26 cellular contexts compared by ENCODE assay signal in genomic region chr6:166927942-166928643, GRCh38. TPM values are rescaled to one million over a fixed set of nuclear protein-coding genes. Genes with fewer than 3 reads are reported as not detected.
DNase-seq lines count a peak whose midpoint lies in the region; ATAC-seq and TF ChIP-seq lines count a peak whose summit lies in the region.
"Had no signal": no experiment of that assay in that cellular context is flagged by ENCODE, and none has a peak within 500 bp of the region (broad histone marks: within the 10 kb centered on the region; RNA-seq: fewer than 3 reads in every experiment).

No MANE protein-coding gene starts in this region.

- no TSS peak for BruUV-seq in PC-9 (replicated peaks; lab: Mats Ljungman, UMichigan)

- H3K9me2 ChIP-seq in SK-N-SH: no peaks in the 10 kb centered on the region
- H3K9me2 ChIP-seq in PC-9 (ENCODE audit: insufficient read depth): no peaks in the 10 kb centered on the region

- H3K9me3 Mint-ChIP-seq in naive thymus-derived CD4-positive, alpha-beta T cell: peaks cover 0 to 1% (median 0%) of the 10 kb centered on the region in 11 donors
- H3K9me3 Mint-ChIP-seq: neural progenitor cell had no signal

- H3K4me3 Mint-ChIP-seq in naive thymus-derived CD4-positive, alpha-beta T cell: no peak overlapping the region
- H3K4me3 Mint-ChIP-seq: neural progenitor cell had no signal

- H3K27me3 ChIP-seq in SK-N-SH (ENCODE audit: insufficient read depth) (no peaks in the 10 kb centered on the region), right atrium auricular region (no peaks in the 10 kb centered on the region), PC-9 (ENCODE audit: insufficient read depth, low read depth) (no peaks in the 10 kb centered on the region)
- no peaks in the 10 kb centered on the region for H3K27me3 ChIP-seq in naive thymus-derived CD4-positive, alpha-beta T cell (ENCODE audit: control insufficient read depth in 2 of 2, insufficient read depth in 2 of 2, low read length in 2 of 2)
- H3K27me3 ChIP-seq: neural progenitor cell, uterus had no signal

- H3K4me2 ChIP-seq in SK-N-SH: no peak overlapping the region
- no peak overlapping the region for H3K4me2 ChIP-seq in PC-9
- H3K4me2 ChIP-seq: neural progenitor cell had no signal

- H3F3A ChIP-seq in SK-N-SH (replicated peaks; ENCODE audit: insufficient read depth) (no peaks in the 10 kb centered on the region), PC-9 (ENCODE audit: insufficient read depth, low read depth) (peaks cover 6% of the 10 kb centered on the region; the same call in 1 of the 2 replicates)

- H3K4me1 ChIP-seq in SK-N-SH (ENCODE audit: control insufficient read depth in 1 of 2, insufficient read depth in 2 of 2, low read depth in 1 of 2, low read length in 1 of 2) (peaks cover 0 to 30% of the 10 kb centered on the region in 2 experiments; a peak in 1 of 4 replicates), right atrium auricular region (no peaks in the 10 kb centered on the region), PC-9 (replicated peaks; ENCODE audit: insufficient read depth) (no peaks in the 10 kb centered on the region)
- H3K4me1 ChIP-seq in naive thymus-derived CD4-positive, alpha-beta T cell (ENCODE audit: control insufficient read depth in 2 of 2, insufficient read depth in 2 of 2, low read length in 2 of 2): no peaks in the 10 kb centered on the region
- H3K4me1 ChIP-seq: lower lobe of right lung, prostate gland, uterus had no signal

- CTCF ChIA-PET in SK-N-SH (lab: Yijun Ruan, JAX) (interaction anchor here (1.2 to 2.4 kb wide), 3 partner anchors 9 to 61 kb away, joined by 3 to 9 read pairs (median 8); no protein-coding TSS in a partner anchor), PC-9 (lab: Charles Lee) (interaction anchor here (0.6 kb wide), 1 partner anchor 26 kb away, joined by 4 read pairs; no protein-coding TSS in a partner anchor)
- CTCF ChIA-PET in naive thymus-derived CD4-positive, alpha-beta T cell (lab: Charles Lee): interaction anchor here (1.2 to 1.7 kb wide), 2 partner anchors 42 to 61 kb away, joined by 3 to 8 read pairs; no protein-coding TSS in a partner anchor

- H4K20me1 ChIP-seq in SK-N-SH (ENCODE audit: insufficient read depth) (no peaks in the 10 kb centered on the region), PC-9 (ENCODE audit: insufficient read depth) (no peaks in the 10 kb centered on the region)

- no peak for TF ChIP-seq EP300 in SK-N-SH (IDR thresholded peaks at IDR 0.05; ENCODE audit: borderline replicate concordance in 1 of 2, low read depth in 1 of 2, low read length in 1 of 2)

- H3K27ac Mint-ChIP-seq in naive thymus-derived CD4-positive, alpha-beta T cell: peak overlapping the region in 6 of 9 donors; percentile 11 to 84 (median 65)

- TF ChIP-seq RAD21 in SK-N-SH (IDR thresholded peaks at IDR 0.05; ENCODE audit: low read length): no peak

- intact Hi-C loops in left cardiac atrium (cut with DNase I) (no loop called here), PC-9 (cut with micrococcal nuclease; ENCODE audit: unreplicated experiment) (no loop called here)
- intact Hi-C loops in naive thymus-derived CD4-positive, alpha-beta T cell (cut with micrococcal nuclease): no loop called here

- no peak overlapping the region for H3K4me3 ChIP-seq in SK-N-SH (ENCODE audit: low read depth in 2 of 2, low read length in 1 of 2)
- no peak overlapping the region for H3K4me3 ChIP-seq in right atrium auricular region
- no peak overlapping the region for H3K4me3 ChIP-seq in naive thymus-derived CD4-positive, alpha-beta T cell (ENCODE audit: low read length)
- no peak overlapping the region for H3K4me3 ChIP-seq in PC-9
- H3K4me3 ChIP-seq: HAP-1, lower lobe of right lung, mucosa of descending colon, neural progenitor cell, prostate gland, uterus had no signal

- H3K27me3 Mint-ChIP-seq in naive thymus-derived CD4-positive, alpha-beta T cell: no peaks in the 10 kb centered on the region

- H2AFZ ChIP-seq in SK-N-SH (ENCODE audit: low read depth) (no peak overlapping the region), PC-9 (no peak overlapping the region)
- H2AFZ ChIP-seq: neural progenitor cell had no signal

- H3K36me3 ChIP-seq in SK-N-SH (replicated peaks in 1 of 2; ENCODE audit: control insufficient read depth in 1 of 2, insufficient read depth in 2 of 2, low read length in 1 of 2) (no peaks in the 10 kb centered on the region), right atrium auricular region (peaks cover 9% of the 10 kb centered on the region), PC-9 (ENCODE audit: low read depth) (no peaks in the 10 kb centered on the region)
- peaks cover 0 to 71% (median 18%) of the 10 kb centered on the region in 3 experiments for H3K36me3 ChIP-seq in naive thymus-derived CD4-positive, alpha-beta T cell (ENCODE audit: control insufficient read depth in 2 of 3, insufficient read depth in 3 of 3, low read length in 3 of 3)
- H3K36me3 ChIP-seq: HAP-1, neural progenitor cell, prostate gland, uterus had no signal

- 80% methylated on average over 12 of the region's 13 CpGs for WGBS in SK-N-SH (ENCODE audit: low lambda C conversion rate)

- no peaks in the 10 kb centered on the region for H3K79me2 ChIP-seq in SK-N-SH (ENCODE audit: insufficient read depth)
- no peaks in the 10 kb centered on the region for H3K79me2 ChIP-seq in PC-9 (ENCODE audit: low read depth)

- H3K36me3 Mint-ChIP-seq in naive thymus-derived CD4-positive, alpha-beta T cell: peaks cover 11 to 44% (median 21%) of the 10 kb centered on the region in 5 donors

- TF ChIP-seq CTCF in SK-N-SH (IDR thresholded peaks at IDR 0.05): no peak
- TF ChIP-seq CTCF in right atrium auricular region (IDR thresholded peaks at IDR 0.05): no peak
- TF ChIP-seq CTCF in PC-9 (conservative IDR thresholded peaks at IDR 0.05): no peak

- H3K27ac ChIP-seq in SK-N-SH (ENCODE audit: low read depth in 2 of 2, low read length in 1 of 2) (peak overlapping the region in 1 of 2 experiments; percentile 68; a peak in 2 of 4 replicates), right atrium auricular region (peak overlapping the region; percentile 5 to 44), PC-9 (no peak overlapping the region)
- H3K27ac ChIP-seq in naive thymus-derived CD4-positive, alpha-beta T cell (ENCODE audit: low read depth, low read length): no peak overlapping the region
- H3K27ac ChIP-seq: epithelial cell of prostate, lower lobe of right lung, neural progenitor cell, prostate gland, uterus had no signal

- peaks cover 15 to 62% (median 23%) of the 10 kb centered on the region in 7 donors for H3K4me1 Mint-ChIP-seq in naive thymus-derived CD4-positive, alpha-beta T cell

- H3K9ac ChIP-seq in SK-N-SH: no peak overlapping the region
- H3K9ac ChIP-seq: neural progenitor cell had no signal

- POLR2A ChIA-PET in SK-N-SH (lab: Yijun Ruan, JAX) (no interaction called here), PC-9 (lab: Charles Lee; ENCODE audit: unreplicated experiment) (no interaction called here)
- POLR2A ChIA-PET in naive thymus-derived CD4-positive, alpha-beta T cell (lab: Charles Lee): interaction anchor here (1.2 kb wide), 1 partner anchor 31 kb away, joined by 3 read pairs; no protein-coding TSS in a partner anchor

- no peak for ATAC-seq in SK-N-SH treated with all-trans-retinoic acid at 6 μM for 48 hours
- ATAC-seq in left cardiac atrium: no peak
- ATAC-seq in naive thymus-derived CD4-positive, alpha-beta T cell: no peak
- ATAC-seq in GM18909 (IDR thresholded peaks at IDR 0.05; ENCODE audit: poor library complexity, unreplicated experiment): no peak
- ATAC-seq: lower lobe of right lung, mucosa of descending colon had no signal

- peak; percentile 47 for DNase-seq in SK-N-SH
- DNase-seq in right atrium auricular region (ENCODE audit: low spot score): no peak
- DNase-seq in left cardiac atrium: no peak
- DNase-seq in naive thymus-derived CD4-positive, alpha-beta T cell: no peak
- no peak for DNase-seq in SK-N-DZ (ENCODE audit: low spot score)
- DNase-seq in PC-9: no peak
- DNase-seq: 8988T; activated CD4-positive, alpha-beta T cell treated with anti-CD3 and anti-CD28 coated beads, Interleukin-2, amount 50 U/mL, for 48 hours; activated gamma-delta T cell treated with Interleukin-2 at 50 U/mL for 16 hours; amniotic stem cell; DMS53; glutamatergic neuron; lower lobe of right lung; mucosa of descending colon; NCI-H1092; NCI-H187 treated with DMSO at 0.1 percent for 48 hours; NCI-H524 treated with DMSO at 0.1 percent for 48 hours; SHP77 treated with DMSO at 0.1 percent for 48 hours; stimulated activated naive CD4-positive, alpha-beta T cell treated with Interleukin-2 at 50 U/mL for 16 hours had no signal

- H3K9me3 ChIP-seq in SK-N-SH (no peaks in the 10 kb centered on the region), right atrium auricular region (no peaks in the 10 kb centered on the region), PC-9 (ENCODE audit: insufficient read depth, low read depth) (no peaks in the 10 kb centered on the region)
- H3K9me3 ChIP-seq in naive thymus-derived CD4-positive, alpha-beta T cell (ENCODE audit: control insufficient read depth in 2 of 3, low read length in 3 of 3): no peaks in the 10 kb centered on the region
- H3K9me3 ChIP-seq: HAP-1, lower lobe of right lung, mucosa of descending colon, prostate gland, uterus had no signal

TF ChIP-seq in SK-N-SH, 30 proteins besides CTCF, POLR2A, EP300 and RAD21 (continues in another document):
- TF ChIP-seq, protein P1, sequence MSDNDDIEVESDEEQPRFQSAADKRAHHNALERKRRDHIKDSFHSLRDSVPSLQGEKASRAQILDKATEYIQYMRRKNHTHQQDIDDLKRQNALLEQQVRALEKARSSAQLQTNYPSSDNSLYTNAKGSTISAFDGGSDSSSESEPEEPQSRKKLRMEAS (IDR thresholded peaks at IDR 0.05; ENCODE audit: low read depth): no peak
- no peak for TF ChIP-seq EZH2phosphoT487 (IDR thresholded peaks at IDR 0.05; ENCODE audit: borderline replicate concordance, low read depth)
- TF ChIP-seq TAF1 (IDR thresholded peaks at IDR 0.05; ENCODE audit: borderline replicate concordance, low read depth, low read length): no peak

TF ChIP-seq in SK-N-SH treated with all-trans-retinoic acid at 6 μM for 48 hours, 23 proteins besides CTCF, POLR2A, EP300 and RAD21 (continues in another document):
- TF ChIP-seq ISL1 (CRISPR knock-in tag; IDR thresholded peaks at IDR 0.05) (no peak), PPARA (CRISPR knock-in tag; IDR thresholded peaks at IDR 0.05; ENCODE audit: borderline replicate concordance) (no peak)

RNA-seq across cellular contexts. Expression of gene RNASET2, which starts 28.3 kb away (rescaled TPM):
- 58.4 and 59.2 TPM in 2 replicates for polyA plus RNA-seq in SK-N-SH (2012; rRNA removed)
- polyA plus RNA-seq in SK-N-SH (2012; cell fraction: cytosol; rRNA removed): 54.7 and 56.7 TPM in 2 replicates
- 43.6 and 50.8 TPM in 2 replicates for polyA plus RNA-seq in SK-N-SH (2012; cell fraction: nucleus; rRNA removed)
- 10 to 100 TPM; 24.2 to 33.1 TPM for total RNA-seq in right atrium auricular region
- total RNA-seq in left cardiac atrium: 10 to 100 TPM; 18.3 to 27.9 TPM
- total RNA-seq in naive thymus-derived CD4-positive, alpha-beta T cell: 100 to 1,000 TPM; 147 to 332 (median 264) TPM
- 100 to 1,000 TPM; 521 to 683 TPM for polyA plus RNA-seq in naive thymus-derived CD4-positive, alpha-beta T cell
- polyA plus RNA-seq in SK-N-DZ (2014; cell fraction: cytosol; rRNA removed): 14.5 and 14.9 TPM in 2 replicates
- polyA plus RNA-seq in SK-N-DZ (2014; cell fraction: nucleus; rRNA removed): 19.2 and 20.8 TPM in 2 replicates
- 16.3 and 20.1 TPM in 2 replicates for total RNA-seq in PC-9 (2021)

Comparison
In these comparisons a context has a peak if more than half of its experiments do, and no peak if none do; other contexts are left out.
1. H3K27ac ChIP-seq: peak in right atrium auricular region (2 of 2); none in naive thymus-derived CD4-positive, alpha-beta T cell (single experiment) and PC-9 (single experiment).